Comparison of ENCODE assay signal across 23 cellular contexts in genomic region chr12:94531196-94531720, GRCh38.
"Had no signal": no experiment of that assay in that cellular context is flagged by ENCODE, and none has a peak within 500 bp of the region (broad histone marks: within the 10 kb centered on the region; RNA-seq: fewer than 3 reads in every experiment).

No MANE protein-coding gene starts in this region.

- H3K27ac ChIP-seq: colonic mucosa, coronary artery, dorsolateral prefrontal cortex, epithelial cell of prostate, esophagus muscularis mucosa, esophagus squamous epithelium, foreskin keratinocyte, gastrocnemius medialis, gastroesophageal sphincter, heart right ventricle, hepatocyte had no signal

- ATAC-seq: effector memory CD8-positive, alpha-beta T cell; esophagus mucosa; foreskin keratinocyte; gastrocnemius medialis; gastroesophageal sphincter; heart right ventricle had no signal

- H3K4me3 ChIP-seq: colonic mucosa, coronary artery, dorsolateral prefrontal cortex, esophagus muscularis mucosa, esophagus squamous epithelium, gastrocnemius medialis, gastroesophageal sphincter, heart right ventricle, hepatocyte had no signal

- H3K36me3 ChIP-seq: colonic mucosa, esophagus muscularis mucosa, esophagus squamous epithelium, gastrocnemius medialis, gastroesophageal sphincter, heart right ventricle had no signal

- H3K9me3 ChIP-seq: colonic mucosa, esophagus muscularis mucosa, esophagus squamous epithelium, gastrocnemius medialis, gastroesophageal sphincter, heart right ventricle had no signal

- H3K4me1 ChIP-seq: colonic mucosa, foreskin keratinocyte, gastrocnemius medialis had no signal

- DNase-seq: colonic mucosa; cortex of kidney; dermis blood vessel endothelial cell; dorsolateral prefrontal cortex; effector CD4-positive, alpha-beta T cell; effector CD8-positive, alpha-beta T cell; effector memory CD4-positive, alpha-beta T cell; effector memory CD8-positive, alpha-beta T cell; endodermal cell; erythroblast; esophagus squamous epithelium; foreskin fibroblast; foreskin keratinocyte; gastrocnemius medialis; glutamatergic neuron; head of caudate nucleus; heart right ventricle had no signal

- H3K27me3 ChIP-seq: colonic mucosa, dorsolateral prefrontal cortex, esophagus muscularis mucosa, esophagus squamous epithelium, gastrocnemius medialis, gastroesophageal sphincter, heart right ventricle had no signal
